In genomic region chr1:12294076-12294475, GRCh38 we compare ENCODE assay signal across 14 cellular contexts.
"Had no signal": no experiment of that assay in that cellular context is flagged by ENCODE, and none has a peak within 500 bp of the region (broad histone marks: within the 10 kb centered on the region; RNA-seq: fewer than 3 reads in every experiment).

No MANE protein-coding gene starts in this region.

- FAIRE-seq: kidney had no signal

- H3K4me3 ChIP-seq: body of pancreas, gastrocnemius medialis, heart right ventricle, left ventricle myocardium inferior, upper lobe of left lung had no signal

- H3K27ac ChIP-seq: body of pancreas, gastrocnemius medialis, heart right ventricle, left ventricle myocardium inferior, upper lobe of left lung had no signal

- H3K27me3 ChIP-seq: body of pancreas, gastrocnemius medialis, heart right ventricle, upper lobe of left lung had no signal

- DNase-seq: activated CD4-positive, alpha-beta memory T cell treated with anti-CD3 and anti-CD28 coated beads, Interleukin-2, amount 10 ng/mL, durations not matched to agents 7 days and 5 days; activated CD4-positive, CD25-positive, alpha-beta regulatory T cell treated with anti-CD3 and anti-CD28 coated beads, Interleukin-2, amount 50 U/mL, for 72 hours; activated naive CD4-positive, alpha-beta T cell treated with anti-CD3 and anti-CD28 coated beads for 36 hours; body of pancreas; endodermal cell; gastrocnemius medialis; heart right ventricle; kidney; left ventricle myocardium inferior; mesendoderm; nephron progenitor cell; stimulated activated CD4-positive, alpha-beta T cell treated with anti-CD3 and anti-CD28 coated beads, Interleukin-4, amount 100 ng/mL, for 1 hour; T-helper 2 cell; upper lobe of left lung had no signal
